In the genomic region with DNA sequence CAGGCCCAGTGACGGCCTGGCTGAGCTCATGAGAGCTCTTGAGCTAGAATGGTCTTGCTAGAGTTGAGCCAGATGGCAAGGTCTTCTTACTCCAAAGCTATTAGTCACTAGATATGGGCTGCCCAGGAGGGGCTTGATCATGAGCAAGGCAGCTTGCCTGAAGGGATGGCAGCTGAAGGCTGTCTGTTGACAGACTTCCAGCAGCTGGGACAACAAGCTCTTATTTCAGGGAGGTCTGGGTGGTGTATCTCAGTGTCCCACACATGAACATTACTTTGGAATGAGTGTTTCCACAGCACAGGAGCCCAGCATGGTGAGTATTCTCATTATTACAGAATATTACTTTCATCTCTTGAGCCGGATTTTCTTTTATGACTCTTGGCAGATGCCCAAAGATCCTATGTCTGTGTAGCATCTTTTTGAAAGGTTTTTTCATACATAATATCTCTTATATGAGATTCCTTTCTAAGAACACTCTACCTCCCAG, we compare ENCODE assay signal across 9 cellular contexts.
A peak's percentile ranks its signal among the peaks of the same experiment; 100 is the strongest.
DNase-seq lines count a peak whose midpoint lies in the region; ATAC-seq and TF ChIP-seq lines count a peak whose summit lies in the region.
"Had no signal": no experiment of that assay in that cellular context is flagged by ENCODE, and none has a peak within 500 bp of the region (broad histone marks: within the 10 kb centered on the region; RNA-seq: fewer than 3 reads in every experiment).

No MANE protein-coding gene starts in this region.

- DNase-seq in EH (ENCODE audit: low read depth) = peak; percentile 94
- DNase-seq in NCI-H2196 (lab: John Stamatoyannopoulos, UW; ENCODE audit: unreplicated experiment) = peak; percentile 53
- DNase-seq in chondrocyte (ENCODE audit: low spot score) = no peak
- DNase-seq in omental fat pad (ENCODE audit: low spot score) = no peak
- DNase-seq in hepatic stellate cell (ENCODE audit: low spot score) = no peak
- DNase-seq in substantia nigra (lab: John Stamatoyannopoulos, UW) = no peak
- no peak for DNase-seq in NCI-H1436 (lab: John Stamatoyannopoulos, UW)
- DNase-seq: GDM1 had no signal

- H3K9me3 Mint-ChIP-seq in chondrocyte (ENCODE audit: low read depth) = no peaks in the 10 kb centered on the region

- no peak overlapping the region for H3K27ac ChIP-seq in substantia nigra (ENCODE audit: low read depth, low read length, poor library complexity, severe bottlenecking)

- H3K27ac Mint-ChIP-seq in chondrocyte (ENCODE audit: unreplicated experiment) = peak overlapping the region; percentile 65

- H3K27me3 Mint-ChIP-seq in chondrocyte (ENCODE audit: low read depth) = no peaks in the 10 kb centered on the region

- no peak for TF ChIP-seq CTCF in chondrocyte (IDR thresholded peaks at IDR 0.05)
- no peak for TF ChIP-seq CTCF in omental fat pad (IDR thresholded peaks at IDR 0.05)

- peaks cover 45% of the 10 kb centered on the region for H3K4me1 Mint-ChIP-seq in chondrocyte (ENCODE audit: low read depth)

- no peaks in the 10 kb centered on the region for H3K36me3 Mint-ChIP-seq in chondrocyte (ENCODE audit: low read depth)

- ATAC-seq in omental fat pad (ENCODE audit: low FRiP score) = peak; percentile 63
- no peak for ATAC-seq in HG03159 (IDR thresholded peaks at IDR 0.05; ENCODE audit: unreplicated experiment)

- H3K4me3 Mint-ChIP-seq in chondrocyte (ENCODE audit: unreplicated experiment) = no peak overlapping the region

Comparison
In these comparisons a context has a peak if more than half of its experiments do, and no peak if none do; other contexts are left out.
1. DNase-seq: peak in EH (single experiment) and NCI-H2196 (single experiment); none in chondrocyte (single experiment), omental fat pad (single experiment), hepatic stellate cell (single experiment), substantia nigra (0 of 49) and NCI-H1436 (single experiment).